Comparison of ENCODE assay signal across 1 cellular context in the genomic region with DNA sequence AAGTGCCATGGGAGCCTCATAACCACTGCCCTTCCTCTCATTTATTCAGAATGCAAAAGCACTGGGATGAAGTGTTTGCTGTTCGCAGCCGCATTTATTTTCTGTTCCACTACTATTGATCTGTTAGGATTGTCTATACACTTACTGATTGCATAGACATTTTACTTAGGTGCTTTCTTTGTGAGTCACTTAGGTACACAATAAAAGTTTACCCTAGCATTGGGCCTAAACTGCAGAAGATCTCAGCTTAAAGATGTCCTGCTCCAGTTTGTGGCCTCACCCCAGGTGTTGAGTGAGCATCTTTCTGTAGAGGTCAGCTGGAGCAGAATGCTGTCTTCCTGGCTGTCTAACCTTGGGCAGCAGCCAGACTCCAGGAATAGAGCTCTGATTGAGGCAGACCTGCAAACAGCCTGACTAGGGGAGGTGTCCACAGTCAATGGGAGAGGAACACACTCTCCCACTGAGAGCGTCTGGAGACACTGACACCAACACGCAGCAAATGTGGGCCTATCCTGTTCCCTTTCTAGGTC.
TF ChIP-seq lines count a peak whose summit lies in the region.

No MANE protein-coding gene starts in this region.

TF ChIP-seq in HepG2, 621 proteins besides CTCF, POLR2A, EP300 and RAD21 (continued from another document and continues in another):
- TF ChIP-seq ZNF784 (CRISPR knock-in tag; IDR thresholded peaks at IDR 0.05; ENCODE audit: borderline replicate concordance) = 0 out of 2 replicates have a peak, but pooled peaks have one; percentile 24
- TF ChIP-seq GATAD1 (CRISPR knock-in tag; IDR thresholded peaks at IDR 0.05) = peak; percentile 47; the same call in 1 of the 2 replicates
- TF ChIP-seq ZNF550 (CRISPR knock-in tag; IDR thresholded peaks at IDR 0.05; ENCODE audit: borderline replicate concordance) = no peak
- TF ChIP-seq ZNF143 (CRISPR knock-in tag; IDR thresholded peaks at IDR 0.05) = no peak
- no peak for TF ChIP-seq NONO (IDR thresholded peaks at IDR 0.05)
- TF ChIP-seq NONO (CRISPR knock-in tag; conservative IDR thresholded peaks at IDR 0.05) = no peak
- no peak for TF ChIP-seq ZNF816 (CRISPR knock-in tag; IDR thresholded peaks at IDR 0.05; ENCODE audit: borderline replicate concordance)
- peak; percentile 95 for TF ChIP-seq FOXP4 (CRISPR knock-in tag; IDR thresholded peaks at IDR 0.05)
- TF ChIP-seq ADNP (CRISPR knock-in tag; IDR thresholded peaks at IDR 0.05) = no peak
- TF ChIP-seq RFX5 (IDR thresholded peaks at IDR 0.05; ENCODE audit: low read depth, low read length) = no peak
- peak; percentile 99 for TF ChIP-seq JUNB (CRISPR knock-in tag; IDR thresholded peaks at IDR 0.05; ENCODE audit: borderline replicate concordance)
- no peak for TF ChIP-seq ZNF558 (CRISPR knock-in tag; IDR thresholded peaks at IDR 0.05; ENCODE audit: borderline replicate concordance)
- peak; percentile 67; the same call in 1 of the 2 replicates for TF ChIP-seq ZMYM2 (CRISPR knock-in tag; IDR thresholded peaks at IDR 0.05)
- TF ChIP-seq ZNF510 (CRISPR knock-in tag; IDR thresholded peaks at IDR 0.05; ENCODE audit: low read depth) = no peak
- TF ChIP-seq, protein P1, sequence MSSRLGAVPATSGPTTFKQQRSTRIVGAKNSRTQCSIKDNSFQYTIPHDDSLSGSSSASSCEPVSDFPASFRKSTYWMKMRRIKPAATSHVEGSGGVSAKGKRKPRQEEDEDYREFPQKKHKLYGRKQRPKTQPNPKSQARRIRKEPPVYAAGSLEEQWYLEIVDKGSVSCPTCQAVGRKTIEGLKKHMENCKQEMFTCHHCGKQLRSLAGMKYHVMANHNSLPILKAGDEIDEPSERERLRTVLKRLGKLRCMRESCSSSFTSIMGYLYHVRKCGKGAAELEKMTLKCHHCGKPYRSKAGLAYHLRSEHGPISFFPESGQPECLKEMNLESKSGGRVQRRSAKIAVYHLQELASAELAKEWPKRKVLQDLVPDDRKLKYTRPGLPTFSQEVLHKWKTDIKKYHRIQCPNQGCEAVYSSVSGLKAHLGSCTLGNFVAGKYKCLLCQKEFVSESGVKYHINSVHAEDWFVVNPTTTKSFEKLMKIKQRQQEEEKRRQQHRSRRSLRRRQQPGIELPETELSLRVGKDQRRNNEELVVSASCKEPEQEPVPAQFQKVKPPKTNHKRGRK (CRISPR knock-in tag; IDR thresholded peaks at IDR 0.05) = no peak
- no peak for TF ChIP-seq ZNF326 (CRISPR knock-in tag; IDR thresholded peaks at IDR 0.05; ENCODE audit: borderline replicate concordance)
- TF ChIP-seq KMT2B (CRISPR knock-in tag; IDR thresholded peaks at IDR 0.05) = no peak
- no peak for TF ChIP-seq ZBTB21 (CRISPR knock-in tag; IDR thresholded peaks at IDR 0.05)
- no peak for TF ChIP-seq PATZ1 (CRISPR knock-in tag; IDR thresholded peaks at IDR 0.05)
- no peak for TF ChIP-seq POLR2AphosphoS5 (IDR thresholded peaks at IDR 0.05; ENCODE audit: low read depth, low read length)
- no peak for TF ChIP-seq MEIS1 (CRISPR knock-in tag; IDR thresholded peaks at IDR 0.05; ENCODE audit: borderline replicate concordance)
- no peak for TF ChIP-seq GPN1 (CRISPR knock-in tag; IDR thresholded peaks at IDR 0.05; ENCODE audit: borderline replicate concordance)
- TF ChIP-seq MTA1 (CRISPR knock-in tag; IDR thresholded peaks at IDR 0.05; ENCODE audit: borderline replicate concordance) = 0 out of 2 replicates have a peak, but pooled peaks have one; percentile 22
- TF ChIP-seq, protein P2, sequence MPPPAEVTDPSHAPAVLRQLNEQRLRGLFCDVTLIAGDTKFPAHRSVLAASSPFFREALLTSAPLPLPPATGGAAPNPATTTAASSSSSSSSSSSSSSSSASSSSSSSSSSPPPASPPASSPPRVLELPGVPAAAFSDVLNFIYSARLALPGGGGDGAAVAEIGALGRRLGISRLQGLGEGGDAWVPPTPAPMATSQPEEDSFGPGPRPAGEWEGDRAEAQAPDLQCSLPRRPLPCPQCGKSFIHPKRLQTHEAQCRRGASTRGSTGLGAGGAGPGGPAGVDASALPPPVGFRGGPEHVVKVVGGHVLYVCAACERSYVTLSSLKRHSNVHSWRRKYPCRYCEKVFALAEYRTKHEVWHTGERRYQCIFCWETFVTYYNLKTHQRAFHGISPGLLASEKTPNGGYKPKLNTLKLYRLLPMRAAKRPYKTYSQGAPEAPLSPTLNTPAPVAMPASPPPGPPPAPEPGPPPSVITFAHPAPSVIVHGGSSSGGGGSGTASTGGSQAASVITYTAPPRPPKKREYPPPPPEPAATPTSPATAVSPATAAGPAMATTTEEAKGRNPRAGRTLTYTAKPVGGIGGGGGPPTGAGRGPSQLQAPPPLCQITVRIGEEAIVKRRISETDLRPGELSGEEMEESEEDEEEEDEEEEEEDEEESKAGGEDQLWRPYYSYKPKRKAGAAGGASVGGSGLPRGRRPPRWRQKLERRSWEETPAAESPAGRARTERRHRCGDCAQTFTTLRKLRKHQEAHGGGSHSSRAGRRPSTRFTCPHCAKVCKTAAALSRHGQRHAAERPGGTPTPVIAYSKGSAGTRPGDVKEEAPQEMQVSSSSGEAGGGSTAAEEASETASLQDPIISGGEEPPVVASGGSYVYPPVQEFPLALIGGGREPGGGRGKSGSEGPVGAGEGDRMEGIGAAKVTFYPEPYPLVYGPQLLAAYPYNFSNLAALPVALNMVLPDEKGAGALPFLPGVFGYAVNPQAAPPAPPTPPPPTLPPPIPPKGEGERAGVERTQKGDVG (CRISPR knock-in tag; IDR thresholded peaks at IDR 0.05; ENCODE audit: borderline replicate concordance) = 0 out of 2 replicates have a peak, but pooled peaks have one; percentile 46
- TF ChIP-seq, protein P3, sequence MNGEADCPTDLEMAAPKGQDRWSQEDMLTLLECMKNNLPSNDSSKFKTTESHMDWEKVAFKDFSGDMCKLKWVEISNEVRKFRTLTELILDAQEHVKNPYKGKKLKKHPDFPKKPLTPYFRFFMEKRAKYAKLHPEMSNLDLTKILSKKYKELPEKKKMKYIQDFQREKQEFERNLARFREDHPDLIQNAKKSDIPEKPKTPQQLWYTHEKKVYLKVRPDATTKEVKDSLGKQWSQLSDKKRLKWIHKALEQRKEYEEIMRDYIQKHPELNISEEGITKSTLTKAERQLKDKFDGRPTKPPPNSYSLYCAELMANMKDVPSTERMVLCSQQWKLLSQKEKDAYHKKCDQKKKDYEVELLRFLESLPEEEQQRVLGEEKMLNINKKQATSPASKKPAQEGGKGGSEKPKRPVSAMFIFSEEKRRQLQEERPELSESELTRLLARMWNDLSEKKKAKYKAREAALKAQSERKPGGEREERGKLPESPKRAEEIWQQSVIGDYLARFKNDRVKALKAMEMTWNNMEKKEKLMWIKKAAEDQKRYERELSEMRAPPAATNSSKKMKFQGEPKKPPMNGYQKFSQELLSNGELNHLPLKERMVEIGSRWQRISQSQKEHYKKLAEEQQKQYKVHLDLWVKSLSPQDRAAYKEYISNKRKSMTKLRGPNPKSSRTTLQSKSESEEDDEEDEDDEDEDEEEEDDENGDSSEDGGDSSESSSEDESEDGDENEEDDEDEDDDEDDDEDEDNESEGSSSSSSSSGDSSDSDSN (CRISPR knock-in tag; IDR thresholded peaks at IDR 0.05) = no peak
- TF ChIP-seq MYPOP (CRISPR knock-in tag; IDR thresholded peaks at IDR 0.05) = peak; percentile 53; the same call in 1 of the 2 replicates
- TF ChIP-seq, protein P4, sequence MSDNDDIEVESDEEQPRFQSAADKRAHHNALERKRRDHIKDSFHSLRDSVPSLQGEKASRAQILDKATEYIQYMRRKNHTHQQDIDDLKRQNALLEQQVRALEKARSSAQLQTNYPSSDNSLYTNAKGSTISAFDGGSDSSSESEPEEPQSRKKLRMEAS (IDR thresholded peaks at IDR 0.05) = 0 out of 2 replicates have a peak, but pooled peaks have one; percentile 24
- no peak for TF ChIP-seq SMC3 (IDR thresholded peaks at IDR 0.05; ENCODE audit: low read length)
- TF ChIP-seq, protein P5, sequence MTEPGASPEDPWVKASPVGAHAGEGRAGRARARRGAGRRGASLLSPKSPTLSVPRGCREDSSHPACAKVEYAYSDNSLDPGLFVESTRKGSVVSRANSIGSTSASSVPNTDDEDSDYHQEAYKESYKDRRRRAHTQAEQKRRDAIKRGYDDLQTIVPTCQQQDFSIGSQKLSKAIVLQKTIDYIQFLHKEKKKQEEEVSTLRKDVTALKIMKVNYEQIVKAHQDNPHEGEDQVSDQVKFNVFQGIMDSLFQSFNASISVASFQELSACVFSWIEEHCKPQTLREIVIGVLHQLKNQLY (CRISPR knock-in tag; IDR thresholded peaks at IDR 0.05) = no peak
- peak; percentile 96 for TF ChIP-seq ARID5B (CRISPR knock-in tag; IDR thresholded peaks at IDR 0.05)
- no peak for TF ChIP-seq ZNF30 (CRISPR knock-in tag; IDR thresholded peaks at IDR 0.05)
- peak; percentile 57; the same call in 1 of the 2 replicates for TF ChIP-seq FOXK1 (CRISPR knock-in tag; IDR thresholded peaks at IDR 0.05; ENCODE audit: borderline replicate concordance, low read depth)
- TF ChIP-seq ZNF83 (CRISPR knock-in tag; IDR thresholded peaks at IDR 0.05; ENCODE audit: borderline replicate concordance) = no peak
